29 cellular contexts compared by ENCODE assay signal in genomic region chr13:110743687-110744086, GRCh38.
"Had no signal": no experiment of that assay in that cellular context is flagged by ENCODE, and none has a peak within 500 bp of the region (broad histone marks: within the 10 kb centered on the region; RNA-seq: fewer than 3 reads in every experiment).

No MANE protein-coding gene starts in this region.

- H2AFZ ChIP-seq: hepatocyte had no signal

- H3K27me3 ChIP-seq: colonic mucosa, dorsolateral prefrontal cortex, esophagus muscularis mucosa, esophagus squamous epithelium, foreskin keratinocyte, gastrocnemius medialis, gastroesophageal sphincter, heart left ventricle, heart right ventricle, hepatocyte had no signal

- H3K4me1 ChIP-seq: colonic mucosa, esophagus muscularis mucosa, esophagus squamous epithelium, foreskin keratinocyte, gastrocnemius medialis, gastroesophageal sphincter, heart left ventricle, heart right ventricle had no signal

- H3K4me3 ChIP-seq: colonic mucosa, coronary artery, dorsolateral prefrontal cortex, esophagus muscularis mucosa, esophagus squamous epithelium, gastrocnemius medialis, gastroesophageal sphincter, heart left ventricle, heart right ventricle, hepatocyte had no signal

- H3K36me3 ChIP-seq: colonic mucosa, esophagus muscularis mucosa, esophagus squamous epithelium, gastrocnemius medialis, gastroesophageal sphincter, heart left ventricle, heart right ventricle had no signal

- H3K79me2 ChIP-seq: hepatocyte had no signal

- H3K4me3 Mint-ChIP-seq: dendritic cell treated with granulocyte-macrophage colony-stimulating factor and Interleukin-4, amounts not matched to agents 40 ng/mL and 50 ng/mL, for 4 days; effector memory CD8-positive, alpha-beta T cell; endodermal cell had no signal

- ATAC-seq: effector memory CD8-positive, alpha-beta T cell; esophagus mucosa; foreskin keratinocyte; gastrocnemius medialis; gastroesophageal sphincter; heart left ventricle; heart right ventricle had no signal

- H3K9me3 ChIP-seq: colonic mucosa, esophagus muscularis mucosa, gastrocnemius medialis, gastroesophageal sphincter had no signal

- FAIRE-seq: endometrium, endothelial cell of umbilical vein, frontal cortex had no signal

- H3K27ac Mint-ChIP-seq: dendritic cell treated with granulocyte-macrophage colony-stimulating factor and Interleukin-4, amounts not matched to agents 40 ng/mL and 50 ng/mL, for 4 days; effector memory CD8-positive, alpha-beta T cell; endodermal cell had no signal

- DNase-seq: colonic mucosa; cortex of kidney; dermis blood vessel endothelial cell; dorsolateral prefrontal cortex; effector CD4-positive, alpha-beta T cell; effector CD8-positive, alpha-beta T cell; effector memory CD4-positive, alpha-beta T cell; effector memory CD8-positive, alpha-beta T cell; endodermal cell; erythroblast; esophagus squamous epithelium; foreskin fibroblast; foreskin keratinocyte; foreskin melanocyte; gastrocnemius medialis; glutamatergic neuron; head of caudate nucleus; heart left ventricle; heart right ventricle had no signal

- H3K27me3 Mint-ChIP-seq: dendritic cell treated with granulocyte-macrophage colony-stimulating factor and Interleukin-4, amounts not matched to agents 40 ng/mL and 50 ng/mL, for 4 days; effector memory CD8-positive, alpha-beta T cell had no signal

- H3K27ac ChIP-seq: colonic mucosa, coronary artery, dorsolateral prefrontal cortex, epithelial cell of prostate, esophagus muscularis mucosa, esophagus squamous epithelium, foreskin keratinocyte, gastrocnemius medialis, gastroesophageal sphincter, heart left ventricle, heart right ventricle, hepatocyte had no signal

- H3K4me2 ChIP-seq: hepatocyte had no signal
